Comparison of ENCODE assay signal across 9 cellular contexts in genomic region chr15:96345560-96346389, GRCh38. TPM values are rescaled to one million over a fixed set of nuclear protein-coding genes. Genes with fewer than 3 reads are reported as not detected.
DNase-seq lines count a peak whose midpoint lies in the region; ATAC-seq, FAIRE-seq and TF ChIP-seq lines count a peak whose summit lies in the region.
"Had no signal": no experiment of that assay in that cellular context is flagged by ENCODE, and none has a peak within 500 bp of the region (broad histone marks: within the 10 kb centered on the region; RNA-seq: fewer than 3 reads in every experiment).

No MANE protein-coding gene starts in this region.

- peak; percentile 61 for TF ChIP-seq CTCF in epithelial cell of proximal tubule (conservative IDR thresholded peaks at IDR 0.05; ENCODE audit: low read depth, low read length)

- POLR2A ChIA-PET in activated naive CD8-positive, alpha-beta T cell treated with anti-CD3 and anti-CD28 coated beads, Interleukin-2, amount 10 ng/mL, durations not matched to agents 7 days and 5 days (lab: Charles Lee): no interaction called here

- FAIRE-seq in RCC 7860 (lab: Jason Lieb, UNC): peak; percentile 33
- FAIRE-seq: GM18507 had no signal

- no peak overlapping the region for H3K27ac Mint-ChIP-seq in activated naive CD8-positive, alpha-beta T cell treated with anti-CD3 and anti-CD28 coated beads, Interleukin-2, amount 10 ng/mL, durations not matched to agents 7 days and 5 days
- H3K27ac Mint-ChIP-seq in activated naive CD8-positive, alpha-beta T cell treated with anti-CD3 and anti-CD28 coated beads, Interleukin-2, amount 50 U/mL, for 24 hours: no peak overlapping the region

- H3K9me3 Mint-ChIP-seq in activated naive CD8-positive, alpha-beta T cell treated with anti-CD3 and anti-CD28 coated beads, Interleukin-2, amount 10 ng/mL, durations not matched to agents 7 days and 5 days: peaks cover 2% of the 10 kb centered on the region
- H3K9me3 Mint-ChIP-seq in activated naive CD8-positive, alpha-beta T cell treated with anti-CD3 and anti-CD28 coated beads, Interleukin-2, amount 50 U/mL, for 24 hours: no peaks in the 10 kb centered on the region

- peak; percentile 33 for DNase-seq in activated naive CD8-positive, alpha-beta T cell treated with anti-CD3 and anti-CD28 coated beads, Interleukin-2, amount 10 ng/mL, durations not matched to agents 7 days and 5 days
- DNase-seq in activated naive CD8-positive, alpha-beta T cell treated with anti-CD3 and anti-CD28 coated beads, Interleukin-2, amount 50 U/mL, for 24 hours: no peak
- peak; percentile 65 for DNase-seq in RCC 7860 (ENCODE audit: low spot score)
- no peak for DNase-seq in epithelial cell of proximal tubule (ENCODE audit: low read depth)
- peak; percentile 41 for DNase-seq in middle frontal gyrus (ENCODE audit: extremely low spot score, low spot score)
- no peak for DNase-seq in UCSD-AML1 (lab: John Stamatoyannopoulos, UW; ENCODE audit: unreplicated experiment)

- ATAC-seq in activated naive CD8-positive, alpha-beta T cell treated with anti-CD3 and anti-CD28 coated beads, Interleukin-2, amount 10 ng/mL, durations not matched to agents 7 days and 5 days (ENCODE audit: low read depth): no peak
- no peak for ATAC-seq in activated naive CD8-positive, alpha-beta T cell treated with anti-CD3 and anti-CD28 coated beads, Interleukin-2, amount 50 U/mL, for 24 hours
- ATAC-seq in HG03469 (IDR thresholded peaks at IDR 0.05; ENCODE audit: unreplicated experiment) (peak; percentile 67), GM19467 (IDR thresholded peaks at IDR 0.05; ENCODE audit: unreplicated experiment) (no peak)

- peaks cover 96% of the 10 kb centered on the region for H3K27me3 Mint-ChIP-seq in activated naive CD8-positive, alpha-beta T cell treated with anti-CD3 and anti-CD28 coated beads, Interleukin-2, amount 10 ng/mL, durations not matched to agents 7 days and 5 days
- H3K27me3 Mint-ChIP-seq in activated naive CD8-positive, alpha-beta T cell treated with anti-CD3 and anti-CD28 coated beads, Interleukin-2, amount 50 U/mL, for 24 hours: peaks cover 95% of the 10 kb centered on the region

- H3K4me3 Mint-ChIP-seq in activated naive CD8-positive, alpha-beta T cell treated with anti-CD3 and anti-CD28 coated beads, Interleukin-2, amount 10 ng/mL, durations not matched to agents 7 days and 5 days: peak overlapping the region; percentile 10
- H3K4me3 Mint-ChIP-seq in activated naive CD8-positive, alpha-beta T cell treated with anti-CD3 and anti-CD28 coated beads, Interleukin-2, amount 50 U/mL, for 24 hours: no peak overlapping the region

- peak overlapping the region; percentile 63 for H3K4me3 ChIP-seq in epithelial cell of proximal tubule (ENCODE audit: low read depth, low read length)

- no peaks in the 10 kb centered on the region for H3K36me3 Mint-ChIP-seq in activated naive CD8-positive, alpha-beta T cell treated with anti-CD3 and anti-CD28 coated beads, Interleukin-2, amount 10 ng/mL, durations not matched to agents 7 days and 5 days
- H3K36me3 Mint-ChIP-seq in activated naive CD8-positive, alpha-beta T cell treated with anti-CD3 and anti-CD28 coated beads, Interleukin-2, amount 50 U/mL, for 24 hours (ENCODE audit: low read depth): peaks cover 2% of the 10 kb centered on the region

- H3K4me1 Mint-ChIP-seq in activated naive CD8-positive, alpha-beta T cell treated with anti-CD3 and anti-CD28 coated beads, Interleukin-2, amount 10 ng/mL, durations not matched to agents 7 days and 5 days: peaks cover 4% of the 10 kb centered on the region
- peaks cover 5% of the 10 kb centered on the region for H3K4me1 Mint-ChIP-seq in activated naive CD8-positive, alpha-beta T cell treated with anti-CD3 and anti-CD28 coated beads, Interleukin-2, amount 50 U/mL, for 24 hours

RNA-seq across cellular contexts. Expression of gene NR2F2, which starts 15.3 kb away (rescaled TPM):
- total RNA-seq in activated naive CD8-positive, alpha-beta T cell treated with anti-CD3 and anti-CD28 coated beads, Interleukin-2, amount 10 ng/mL, durations not matched to agents 7 days and 5 days: not detected
- total RNA-seq in epithelial cell of proximal tubule: 17.6 and 17.7 TPM in 2 replicates

Comparison
In these comparisons a context has a peak if more than half of its experiments do, and no peak if none do; other contexts are left out.
1. DNase-seq: peak in activated naive CD8-positive, alpha-beta T cell treated with anti-CD3 and anti-CD28 coated beads, Interleukin-2, amount 10 ng/mL, durations not matched to agents 7 days and 5 days (single experiment), RCC 7860 (single experiment) and middle frontal gyrus (single experiment); none in activated naive CD8-positive, alpha-beta T cell treated with anti-CD3 and anti-CD28 coated beads, Interleukin-2, amount 50 U/mL, for 24 hours (single experiment), epithelial cell of proximal tubule (single experiment) and UCSD-AML1 (single experiment).
2. RNA of gene NR2F2, which starts 15.3 kb away (total RNA-seq): 17.6 to 17.7 TPM in epithelial cell of proximal tubule; not detected in activated naive CD8-positive, alpha-beta T cell treated with anti-CD3 and anti-CD28 coated beads, Interleukin-2, amount 10 ng/mL, durations not matched to agents 7 days and 5 days; every median in the first group is over 10 times any median in the second.